8 cellular contexts compared by ENCODE assay signal in genomic region chr14:55129086-55129427, GRCh38. TPM values are rescaled to one million over a fixed set of nuclear protein-coding genes. Genes with fewer than 3 reads are reported as not detected.
DNase-seq lines count a peak whose midpoint lies in the region; ATAC-seq and TF ChIP-seq lines count a peak whose summit lies in the region.

TSS of gene LGALS3 (plus strand) at chr14:55129252. CDS start at chr14:55137374, 8,122 bp downstream.

- no peak within 1 kb of the TSS for H3K4ac ChIP-seq in H9 (ENCODE audit: low read depth, low read length)

- no peak within 1 kb of the TSS; the same call in 1 of the 2 replicates for H2BK15ac ChIP-seq in H9 (ENCODE audit: low read depth, low read length)

- WGBS in H9 (ENCODE audit: extremely low coverage, insufficient read length, low lambda C conversion rate), result no CpG with 5 or more reads among the region's 50 CpGs

- H3K14ac ChIP-seq in H9 (ENCODE audit: insufficient read depth, low read length), result peak within 1 kb of the TSS; percentile 78; the same call in 1 of the 2 replicates

- intact Hi-C loops in naive thymus-derived CD4-positive, alpha-beta T cell (cut with micrococcal nuclease), result loop anchor here in 1 of 2 donors (1.0 to 2.0 kb wide), 3 partner anchors 26 to 78 kb away; partner anchors contain the start of gene MAPK1IP1L
- intact Hi-C loops in vagina (cut with DNase I), result loop anchor here (10.0 kb wide), 1 partner anchor 74 kb away; the partner anchor contains the start of gene MAPK1IP1L

- no peak within 1 kb of the TSS for H3K9ac ChIP-seq in H9 (ENCODE audit: extremely low read depth, insufficient read length, low read length)

- H4K91ac ChIP-seq in H9 (ENCODE audit: insufficient read length, low read depth, low read length), result no peak within 1 kb of the TSS

- H3T11ph ChIP-seq in H9 (ENCODE audit: low read length), result no peak within 1 kb of the TSS

- no peaks in the 10 kb centered on the region for H3K79me2 ChIP-seq in H9 (ENCODE audit: insufficient read depth, low read length)

- H3K27me3 Mint-ChIP-seq in H9 (ENCODE audit: low read depth), result peaks cover 62% of the 10 kb centered on the region
- H3K27me3 Mint-ChIP-seq in naive thymus-derived CD4-positive, alpha-beta T cell, result peaks cover 17 to 54% (median 41%) of the 10 kb centered on the region in 5 donors

- no peaks in the 10 kb centered on the region for H3K9me3 ChIP-seq in H9 (ENCODE audit: control insufficient read depth, low read depth, low read length)
- H3K9me3 ChIP-seq in MG63, result no peaks in the 10 kb centered on the region
- H3K9me3 ChIP-seq in naive thymus-derived CD4-positive, alpha-beta T cell (ENCODE audit: control insufficient read depth in 2 of 3, low read length in 3 of 3), result no peaks in the 10 kb centered on the region
- H3K9me3 ChIP-seq in vagina, result no peaks in the 10 kb centered on the region

- CTCF ChIA-PET in naive thymus-derived CD4-positive, alpha-beta T cell (lab: Charles Lee), result no interaction called here

- H3K9me3 Mint-ChIP-seq in H9, result no peaks in the 10 kb centered on the region
- H3K9me3 Mint-ChIP-seq in naive thymus-derived CD4-positive, alpha-beta T cell, result no peaks in the 10 kb centered on the region

- DNase-seq in H9, result peak; percentile 64
- peak; percentile 72 for DNase-seq in MG63
- DNase-seq in activated T-cell treated with anti-CD3 and anti-CD28 coated beads for 48 hours (ENCODE audit: low read depth), result peak; percentile 25
- peak; percentile 70 for DNase-seq in fibroblast of gingiva (ENCODE audit: low read depth)
- DNase-seq in naive thymus-derived CD4-positive, alpha-beta T cell, result peak in 3 of 9 donors; percentile 2 to 60 (median 32)
- peak in 1 of 2 donors; percentile 88 for DNase-seq in vagina (ENCODE audit: extremely low spot score in 2 of 2)
- DNase-seq in NCI-H2171 (lab: John Stamatoyannopoulos, UW), result no peak

- H3K4me3 Mint-ChIP-seq in H9, result peak within 1 kb of the TSS; percentile 61 to 79
- peak within 1 kb of the TSS; percentile 54 to 85 (median 75) for H3K4me3 Mint-ChIP-seq in naive thymus-derived CD4-positive, alpha-beta T cell

- H2BK20ac ChIP-seq in H9 (ENCODE audit: low read depth, low read length, poor library complexity, severe bottlenecking), result no peak within 1 kb of the TSS

- peak within 1 kb of the TSS; percentile 86 for H3K4me2 ChIP-seq in H9 (ENCODE audit: insufficient read depth, insufficient read length, low read length)

- H3K27ac ChIP-seq in H9 (ENCODE audit: insufficient read length, low read depth, low read length) (no peak within 1 kb of the TSS), vagina (peak within 1 kb of the TSS; percentile 99)
- no peak within 1 kb of the TSS for H3K27ac ChIP-seq in naive thymus-derived CD4-positive, alpha-beta T cell (ENCODE audit: low read depth, low read length)

- H3K4me3 ChIP-seq in MG63, result peak within 1 kb of the TSS; percentile 68
- H3K4me3 ChIP-seq in naive thymus-derived CD4-positive, alpha-beta T cell (ENCODE audit: low read length), result peak within 1 kb of the TSS; percentile 19
- H3K4me3 ChIP-seq in vagina, result peak within 1 kb of the TSS; percentile 56 to 94

- H3K27ac Mint-ChIP-seq in H9, result no peak within 1 kb of the TSS
- H3K27ac Mint-ChIP-seq in naive thymus-derived CD4-positive, alpha-beta T cell, result peak within 1 kb of the TSS in 1 of 9 donors; percentile 61

- POLR2A ChIA-PET in naive thymus-derived CD4-positive, alpha-beta T cell (lab: Charles Lee), result interaction anchor here (0.6 kb wide), 1 partner anchor 81 kb away, joined by 3 read pairs; no protein-coding TSS in a partner anchor

- peak; percentile 80 for TF ChIP-seq POLR2A in GM15510 (IDR thresholded peaks at IDR 0.05; ENCODE audit: borderline replicate concordance, extremely low read depth, insufficient read length)
- TF ChIP-seq POLR2A in vagina (IDR thresholded peaks at IDR 0.05), result peak in 1 of 2 donors; percentile 81

- H4K8ac ChIP-seq in H9 (replicated peaks; ENCODE audit: insufficient read length, low read depth, low read length), result no peak within 1 kb of the TSS

- H2AFZ ChIP-seq in H9 (ENCODE audit: low read length), result no peak within 1 kb of the TSS

- no peaks in the 10 kb centered on the region for H4K20me1 ChIP-seq in H9 (ENCODE audit: control insufficient read depth, insufficient read depth, insufficient read length)

- no peak within 1 kb of the TSS for H3K56ac ChIP-seq in H9 (ENCODE audit: insufficient read length, low read depth, low read length)

- H3K4me1 ChIP-seq in H9 (ENCODE audit: insufficient read depth, low read length), result no peaks in the 10 kb centered on the region
- peaks cover 0 to 13% of the 10 kb centered on the region in 2 donors for H3K4me1 ChIP-seq in naive thymus-derived CD4-positive, alpha-beta T cell (ENCODE audit: control insufficient read depth in 2 of 2, insufficient read depth in 2 of 2, low read length in 2 of 2)
- peaks cover 82% of the 10 kb centered on the region for H3K4me1 ChIP-seq in vagina

- no peak within 1 kb of the TSS for H2BK12ac ChIP-seq in H9 (ENCODE audit: insufficient read length, low read depth, low read length)

- TF ChIP-seq CTCF in H9 (conservative IDR thresholded peaks at IDR 0.05) (no peak), vagina (IDR thresholded peaks at IDR 0.05) (no peak)

- H3K79me1 ChIP-seq in H9 (ENCODE audit: insufficient read depth, low read depth, low read length, poor library complexity, severe bottlenecking), result no peaks in the 10 kb centered on the region

- no peak within 1 kb of the TSS for H2BK120ac ChIP-seq in H9 (ENCODE audit: low read depth, low read length, poor library complexity, severe bottlenecking)

- peaks cover 5 to 9% of the 10 kb centered on the region in 2 experiments for H3K4me1 Mint-ChIP-seq in H9
- peaks cover 0 to 45% (median 8%) of the 10 kb centered on the region in 7 donors for H3K4me1 Mint-ChIP-seq in naive thymus-derived CD4-positive, alpha-beta T cell

- H3K23me2 ChIP-seq in H9 (ENCODE audit: insufficient read length, low read depth, low read length, poor library complexity, severe bottlenecking), result peaks cover 12% of the 10 kb centered on the region

- no peak within 1 kb of the TSS for H3K18ac ChIP-seq in H9 (ENCODE audit: insufficient read length, low read depth, low read length)

- H3K36me3 Mint-ChIP-seq in H9 (ENCODE audit: insufficient read depth in 1 of 3, low read depth in 3 of 3), result no peaks in the 10 kb centered on the region; a peak in 1 of 7 replicates
- H3K36me3 Mint-ChIP-seq in naive thymus-derived CD4-positive, alpha-beta T cell, result peaks cover 0 to 16% (median 0%) of the 10 kb centered on the region in 5 donors

- no peak within 1 kb of the TSS for H2AK5ac ChIP-seq in H9 (ENCODE audit: insufficient read length, low read length)

- peaks cover 6% of the 10 kb centered on the region; the same call in 1 of the 2 replicates for H3K27me3 ChIP-seq in H9 (ENCODE audit: insufficient read depth, low read length)
- no peaks in the 10 kb centered on the region for H3K27me3 ChIP-seq in MG63
- H3K27me3 ChIP-seq in naive thymus-derived CD4-positive, alpha-beta T cell (ENCODE audit: control insufficient read depth in 2 of 2, insufficient read depth in 2 of 2, low read length in 2 of 2), result no peaks in the 10 kb centered on the region
- H3K27me3 ChIP-seq in vagina, result no peaks in the 10 kb centered on the region

- peak; percentile 71 for ATAC-seq in naive thymus-derived CD4-positive, alpha-beta T cell

- no peak within 1 kb of the TSS for H3K23ac ChIP-seq in H9 (ENCODE audit: insufficient read length, low read depth, low read length)

- no peak within 1 kb of the TSS for H4K5ac ChIP-seq in H9 (ENCODE audit: insufficient read length, low read depth, low read length)

- no peak within 1 kb of the TSS for H2BK5ac ChIP-seq in H9 (ENCODE audit: insufficient read length, low read length)

- H3K36me3 ChIP-seq in MG63 (no peaks in the 10 kb centered on the region; the same call in 1 of the 2 replicates), vagina (no peaks in the 10 kb centered on the region)
- no peaks in the 10 kb centered on the region for H3K36me3 ChIP-seq in naive thymus-derived CD4-positive, alpha-beta T cell (ENCODE audit: control insufficient read depth in 2 of 3, insufficient read depth in 3 of 3, low read length in 3 of 3)

RNA-seq across cellular contexts. Expression of gene LGALS3, which starts in this region (rescaled TPM):
- total RNA-seq in H9 (2021) (3.7 and 4.0 TPM in 2 replicates), vagina (417 TPM)
- 90.5 and 117 TPM in 2 replicates for total RNA-seq in MG63 (2014; rRNA removed; shearing (Covaris generic); ENCODE audit: low replicate concordance)
- total RNA-seq in naive thymus-derived CD4-positive, alpha-beta T cell, result 10 to 100 TPM in 4 of 5 experiments, 1 to 10 TPM in 1; 7.5 to 71.7 (median 12.4) TPM
- under 1 TPM; 0.35 to 0.51 TPM for polyA plus RNA-seq in naive thymus-derived CD4-positive, alpha-beta T cell

Comparison
In these comparisons a context has a peak if more than half of its experiments do, and no peak if none do; other contexts are left out.
1. H3K4me3 ChIP-seq: peak in every context shown above with its lines; median percentile 75 in vagina; 68 in MG63; 19 in naive thymus-derived CD4-positive, alpha-beta T cell.